Comparison of ENCODE assay signal across 8 cellular contexts in genomic region chr7:127652333-127653248, GRCh38. TPM values are rescaled to one million over a fixed set of nuclear protein-coding genes. Genes with fewer than 3 reads are reported as not detected.
DNase-seq lines count a peak whose midpoint lies in the region; ATAC-seq and TF ChIP-seq lines count a peak whose summit lies in the region.

No MANE protein-coding gene starts in this region.

- H4K20me1 ChIP-seq in BLaER1 treated with 17β-estradiol and CSF1 and Interleukin-3, amounts not matched to agents 10 nM and 100 nM = peaks cover 36 to 54% (median 44%) of the 10 kb centered on the region in 11 experiments; a peak in 21 of 22 replicates

- H3K9me3 ChIP-seq in BLaER1 treated with 17β-estradiol and CSF1 and Interleukin-3, amounts not matched to agents 10 nM and 100 nM (replicated peaks in 1 of 11) = no peaks in the 10 kb centered on the region
- H3K9me3 ChIP-seq in ascending aorta = no peaks in the 10 kb centered on the region
- no peaks in the 10 kb centered on the region for H3K9me3 ChIP-seq in thyroid gland

- peak overlapping the region; percentile 75 to 93 (median 88) for H3K4me2 ChIP-seq in BLaER1 treated with 17β-estradiol and CSF1 and Interleukin-3, amounts not matched to agents 10 nM and 100 nM

- H3K27me3 ChIP-seq in BLaER1 treated with 17β-estradiol and CSF1 and Interleukin-3, amounts not matched to agents 10 nM and 100 nM = no peaks in the 10 kb centered on the region
- no peaks in the 10 kb centered on the region for H3K27me3 ChIP-seq in ascending aorta
- no peaks in the 10 kb centered on the region for H3K27me3 ChIP-seq in thyroid gland

- TF ChIP-seq EP300 in Ishikawa (IDR thresholded peaks at IDR 0.05; ENCODE audit: borderline replicate concordance) = no peak

- H3K9ac ChIP-seq in BLaER1 treated with 17β-estradiol and CSF1 and Interleukin-3, amounts not matched to agents 10 nM and 100 nM = peak overlapping the region; percentile 87 to 93 (median 90)

- DNase-seq in ascending aorta (ENCODE audit: low spot score in 2 of 2) (no peak), kidney tubule cell (ENCODE audit: low spot score) (peak; percentile 20), thyroid gland (no peak), NK-92 (lab: John Stamatoyannopoulos, UW; ENCODE audit: unreplicated experiment) (no peak), NCI-H2227 treated with DMSO at 0.1 percent for 48 hours (lab: John Stamatoyannopoulos, UW) (no peak)

- no peak for TF ChIP-seq RAD21 in Ishikawa (IDR thresholded peaks at IDR 0.05; ENCODE audit: low read depth)

- intact Hi-C loops in ascending aorta (cut with DNase I) (loop anchor here (1.0 to 5.0 kb wide), 3 partner anchors 55 to 260 kb away; partner anchors contain the start of genes ARF5 and ZNF800), thyroid gland (cut with DNase I) (loop anchor here (5.0 kb wide), 1 partner anchor 65 kb away; the partner anchor contains the start of genes ARF5 and GCC1)

- peak overlapping the region; percentile 73 to 89 (median 86) for H3K27ac ChIP-seq in BLaER1 treated with 17β-estradiol and CSF1 and Interleukin-3, amounts not matched to agents 10 nM and 100 nM
- H3K27ac ChIP-seq in ascending aorta (peak overlapping the region; percentile 86 to 87), thyroid gland (peak overlapping the region in 2 of 3 donors; percentile 44 to 55)

- ATAC-seq in GM19438 (IDR thresholded peaks at IDR 0.05; ENCODE audit: low read depth, unreplicated experiment) = peak; percentile 16

- H3K4me1 ChIP-seq in BLaER1 treated with 17β-estradiol and CSF1 and Interleukin-3, amounts not matched to agents 10 nM and 100 nM = peaks cover 31 to 56% (median 39%) of the 10 kb centered on the region in 10 experiments
- H3K4me1 ChIP-seq in ascending aorta = peaks cover 0 to 24% of the 10 kb centered on the region in 2 donors
- peaks cover 21 to 36% of the 10 kb centered on the region in 2 donors for H3K4me1 ChIP-seq in thyroid gland

- H3K36me3 ChIP-seq in BLaER1 treated with 17β-estradiol and CSF1 and Interleukin-3, amounts not matched to agents 10 nM and 100 nM = peaks cover 5 to 36% (median 24%) of the 10 kb centered on the region in 11 experiments; a peak in 20 of 22 replicates
- H3K36me3 ChIP-seq in ascending aorta (no peaks in the 10 kb centered on the region), thyroid gland (no peaks in the 10 kb centered on the region)

- peak overlapping the region; percentile 76 to 95 (median 88) for H3K4me3 ChIP-seq in BLaER1 treated with 17β-estradiol and CSF1 and Interleukin-3, amounts not matched to agents 10 nM and 100 nM
- peak overlapping the region; percentile 73 to 89 for H3K4me3 ChIP-seq in ascending aorta
- peak overlapping the region; percentile 63 to 92 (median 80) for H3K4me3 ChIP-seq in thyroid gland (replicated peaks in 1 of 3)

- 2 to 3% methylated on average over 37 of the region's 38 CpGs for WGBS in thyroid gland, 2 donors

- TF ChIP-seq CTCF in ascending aorta (IDR thresholded peaks at IDR 0.05) = no peak
- TF ChIP-seq CTCF in thyroid gland (IDR thresholded peaks at IDR 0.05) = no peak

- TF ChIP-seq POLR2A in thyroid gland (IDR thresholded peaks at IDR 0.05) = no peak

TF ChIP-seq in Ishikawa, 13 proteins besides CTCF, POLR2A, EP300 and RAD21:
- TF ChIP-seq TAF1 (IDR thresholded peaks at IDR 0.05; ENCODE audit: low read depth) = no peak; the same call in 1 of the 2 replicates
- no peak for TF ChIP-seq CREB1 (IDR thresholded peaks at IDR 0.05; ENCODE audit: low read depth)
- TF ChIP-seq TEAD4 (IDR thresholded peaks at IDR 0.05) = 0 out of 2 replicates have a peak, but pooled peaks have one; percentile 1
- TF ChIP-seq YY1 (IDR thresholded peaks at IDR 0.05; ENCODE audit: low read depth) = peak; percentile 58; the same call in 1 of the 2 replicates
- TF ChIP-seq USF1 (IDR thresholded peaks at IDR 0.05) = 0 out of 2 replicates have a peak, but pooled peaks have one; percentile 3

RNA-seq across cellular contexts. Expression of gene SND1, which starts 0.6 kb away (rescaled TPM):
- total RNA-seq in ascending aorta = 93.8 TPM
- 100 to 1,000 TPM; 126 to 167 (median 144) TPM for total RNA-seq in thyroid gland

RNA-seq across cellular contexts. Expression of gene PAX4, which starts 34.6 kb away (rescaled TPM):
- total RNA-seq in ascending aorta = not detected
- not detected for total RNA-seq in thyroid gland

RNA-seq across cellular contexts. Expression of gene FSCN3, which starts 59.1 kb away (rescaled TPM):
- not detected for total RNA-seq in ascending aorta
- total RNA-seq in thyroid gland = 1 to 10 TPM in 1 of 4 donors, under 1 TPM in 1, not detected in 2; 0.67 to 3.2 TPM
